In genomic region chr11:61266602-61267001, GRCh38 we compare ENCODE assay signal across 2 cellular contexts.
TF ChIP-seq lines count a peak whose summit lies in the region.

No MANE protein-coding gene starts in this region.

TF ChIP-seq in HEK293, 187 proteins besides CTCF, POLR2A, EP300 and RAD21:
- TF ChIP-seq ZNF37A (tag by site-specific recombination; IDR thresholded peaks at IDR 0.05) = no peak
- TF ChIP-seq KLF1 (tag by site-specific recombination; IDR thresholded peaks at IDR 0.05) = 0 out of 2 replicates have a peak, but pooled peaks have one; percentile 20
- TF ChIP-seq ZBTB8A (tag by site-specific recombination; IDR thresholded peaks at IDR 0.05) = no peak
- TF ChIP-seq PRDM6 (tag by site-specific recombination; IDR thresholded peaks at IDR 0.05) = no peak
- TF ChIP-seq WT1 (tag by site-specific recombination; IDR thresholded peaks at IDR 0.05) = no peak
- no peak for TF ChIP-seq ZNF449 (tag by site-specific recombination; IDR thresholded peaks at IDR 0.05)
- no peak for TF ChIP-seq ZNF10 (tag by site-specific recombination; IDR thresholded peaks at IDR 0.05)

TF ChIP-seq in HepG2, 621 proteins besides CTCF, POLR2A, EP300 and RAD21:
- TF ChIP-seq ZNF703 (CRISPR knock-in tag; IDR thresholded peaks at IDR 0.05; ENCODE audit: borderline replicate concordance) (no peak), ARNTL (CRISPR knock-in tag; IDR thresholded peaks at IDR 0.05) (no peak), SYNCRIP (IDR thresholded peaks at IDR 0.05; ENCODE audit: insufficient read depth, low read depth, low read length) (no peak), ZBTB7A (CRISPR knock-in tag; IDR thresholded peaks at IDR 0.05) (no peak), ZBTB43 (CRISPR knock-in tag; conservative IDR thresholded peaks at IDR 0.05) (no peak), ZFP36L1 (CRISPR knock-in tag; IDR thresholded peaks at IDR 0.05) (no peak), NFAT5 (CRISPR knock-in tag; IDR thresholded peaks at IDR 0.05) (no peak), IKZF5 (CRISPR knock-in tag; IDR thresholded peaks at IDR 0.05) (no peak), PREB (CRISPR knock-in tag; IDR thresholded peaks at IDR 0.05) (no peak), PCBP1 (IDR thresholded peaks at IDR 0.05; ENCODE audit: borderline replicate concordance, low read depth, low read length) (no peak), RXRB (CRISPR knock-in tag; IDR thresholded peaks at IDR 0.05; ENCODE audit: borderline replicate concordance) (no peak), ZBTB1 (CRISPR knock-in tag; IDR thresholded peaks at IDR 0.05; ENCODE audit: borderline replicate concordance) (no peak), KAT8 (CRISPR knock-in tag; IDR thresholded peaks at IDR 0.05) (no peak), ZNF740 (CRISPR knock-in tag; IDR thresholded peaks at IDR 0.05) (no peak), ZFP91 (CRISPR knock-in tag; IDR thresholded peaks at IDR 0.05; ENCODE audit: borderline replicate concordance) (no peak), CHD2 (IDR thresholded peaks at IDR 0.05; ENCODE audit: low read depth, low read length) (no peak), SNAPC2 (CRISPR knock-in tag; IDR thresholded peaks at IDR 0.05) (no peak), ZNF121 (CRISPR knock-in tag; IDR thresholded peaks at IDR 0.05) (no peak), RERE (CRISPR knock-in tag; IDR thresholded peaks at IDR 0.05; ENCODE audit: low read depth) (no peak), ELF3 (CRISPR knock-in tag; IDR thresholded peaks at IDR 0.05) (no peak)
